22 cellular contexts compared by ENCODE assay signal in the genomic region with DNA sequence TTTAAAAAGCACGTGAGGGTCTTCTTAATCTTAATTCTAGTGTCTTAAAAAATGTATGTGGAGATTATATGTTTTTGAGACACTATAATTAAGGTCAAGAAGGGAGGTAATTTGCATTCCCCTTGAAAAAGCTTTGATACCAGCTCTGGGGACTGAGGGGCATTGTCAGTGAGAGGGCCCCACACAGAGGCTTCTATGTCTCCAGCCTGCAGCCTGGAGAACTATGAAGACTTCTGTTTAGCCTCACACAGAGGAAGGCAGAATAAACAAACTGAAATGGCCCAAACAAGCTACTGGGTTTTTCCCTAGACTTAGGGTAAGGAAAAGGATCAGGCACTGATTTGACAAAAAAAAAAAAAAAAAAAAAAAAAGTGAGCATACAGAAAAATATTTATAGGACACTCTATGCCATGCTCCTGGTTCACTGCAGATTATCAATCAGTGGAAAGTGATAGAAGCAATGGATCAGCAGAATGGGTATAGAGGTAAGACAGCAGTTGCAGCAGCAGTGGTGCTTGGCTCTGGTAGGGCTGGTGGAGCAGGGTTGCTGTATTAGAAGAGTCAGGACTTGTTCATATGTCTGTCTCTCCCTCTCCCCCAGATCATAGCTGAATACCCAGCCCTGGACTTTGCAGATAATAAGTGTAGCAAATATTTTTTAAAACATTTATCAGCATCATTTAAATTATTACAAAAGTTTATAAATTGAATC.
DNase-seq lines count a peak whose midpoint lies in the region; ATAC-seq, FAIRE-seq and TF ChIP-seq lines count a peak whose summit lies in the region.
"Had no signal": no experiment of that assay in that cellular context is flagged by ENCODE, and none has a peak within 500 bp of the region (broad histone marks: within the 10 kb centered on the region; RNA-seq: fewer than 3 reads in every experiment).

No MANE protein-coding gene starts in this region.

- TF ChIP-seq POLR2A in H54 (IDR thresholded peaks at IDR 0.05; ENCODE audit: low read depth, low read length), result no peak

- DNase-seq in amygdala (lab: John Stamatoyannopoulos, UW) (peak in 36 of 56 donors; percentile 6 to 81 (median 52)), frontal cortex (ENCODE audit: low spot score in 2 of 2) (peak in 1 of 2 donors; percentile 30), middle frontal gyrus (ENCODE audit: extremely low spot score, low spot score) (peak; percentile 59), DMS 273 treated with DMSO at 0.1 percent for 48 hours (lab: John Stamatoyannopoulos, UW) (no peak), H54 (ENCODE audit: insufficient read length, low spot score) (no peak), mucosa of descending colon (no peak)
- DNase-seq: CD4-positive, alpha-beta memory T cell; DMS79 treated with DMSO at 0.1 percent for 48 hours; GDM1; GOT3; IMR-90; Kasumi-1; MM.1S; NCI-H1105 treated with DMSO at 0.1 percent for 48 hours; NCI-H187; NCI-H446; NCI-H69; SIG-M5 had no signal

- no peak overlapping the region for H3K4me3 ChIP-seq in mucosa of descending colon

- no peak for TF ChIP-seq CTCF in mucosa of descending colon (IDR thresholded peaks at IDR 0.05)

- H3K4me1 ChIP-seq in mucosa of descending colon (ENCODE audit: low read depth), result no peaks in the 10 kb centered on the region

- ATAC-seq in HG03025 (IDR thresholded peaks at IDR 0.05; ENCODE audit: low FRiP score, unreplicated experiment), result no peak
- ATAC-seq in mucosa of descending colon, result no peak

- intact Hi-C loops in mucosa of descending colon (cut with DNase I, micrococcal nuclease), result no loop called here

- H3K9me3 ChIP-seq in mucosa of descending colon, result no peaks in the 10 kb centered on the region

- FAIRE-seq in frontal cortex (lab: Jason Lieb, UNC) (peak; percentile 81), H54 (lab: Jason Lieb, UNC) (no peak)
- FAIRE-seq: D721Med, GM12891, GM18507 had no signal

- H3K36me3 ChIP-seq in mucosa of descending colon (ENCODE audit: low read depth), result no peaks in the 10 kb centered on the region

Comparison
In these comparisons a context has a peak if more than half of its experiments do, and no peak if none do; other contexts are left out.
1. DNase-seq: peak in amygdala (36 of 56) and middle frontal gyrus (single experiment); none in DMS 273 treated with DMSO at 0.1 percent for 48 hours (single experiment), H54 (single experiment) and mucosa of descending colon (0 of 3).